In genomic region chr22:48782817-48783511, GRCh38 we compare ENCODE assay signal across 13 cellular contexts.
DNase-seq lines count a peak whose midpoint lies in the region; ATAC-seq and TF ChIP-seq lines count a peak whose summit lies in the region.
"Had no signal": no experiment of that assay in that cellular context is flagged by ENCODE, and none has a peak within 500 bp of the region (broad histone marks: within the 10 kb centered on the region; RNA-seq: fewer than 3 reads in every experiment).

No MANE protein-coding gene starts in this region.

- peaks cover 0 to 5% of the 10 kb centered on the region in 2 donors for H3K27me3 Mint-ChIP-seq in CD8-positive, alpha-beta memory T cell
- peaks cover 6 to 60% of the 10 kb centered on the region in 2 donors for H3K27me3 Mint-ChIP-seq in effector memory CD8-positive, alpha-beta T cell

- POLR2A ChIA-PET in GM10248 (lab: Yijun Ruan, JAX) = no interaction called here
- POLR2A ChIA-PET in CD8-positive, alpha-beta memory T cell (lab: Charles Lee) = no interaction called here

- H3K4me1 ChIP-seq in Loucy (ENCODE audit: insufficient read depth, low read length, poor library complexity, severe bottlenecking) = no peaks in the 10 kb centered on the region
- no peaks in the 10 kb centered on the region for H3K4me1 ChIP-seq in CD8-positive, alpha-beta memory T cell (ENCODE audit: insufficient read depth, low read length)
- H3K4me1 ChIP-seq: psoas muscle, tibial artery had no signal

- TF ChIP-seq CTCF in GM10248 (IDR thresholded peaks at IDR 0.05; ENCODE audit: control extremely low read depth, extremely low read depth, low read depth, missing control alignments) (no peak), Loucy (conservative IDR thresholded peaks at IDR 0.05; ENCODE audit: low read length) (peak; percentile 33; the same call in 1 of the 2 replicates), WERI-Rb-1 (IDR thresholded peaks at IDR 0.05; ENCODE audit: low read depth, low read length) (peak; percentile 69)

- CTCF ChIA-PET in GM10248 (lab: Yijun Ruan, JAX) = interaction anchor here (0.8 to 1.2 kb wide), 2 partner anchors 9 to 49 kb away, joined by 3 to 4 read pairs; no protein-coding TSS in a partner anchor
- CTCF ChIA-PET in CD8-positive, alpha-beta memory T cell (lab: Charles Lee) = interaction anchor here (1.2 kb wide), 1 partner anchor 22 kb away, joined by 3 read pairs; no protein-coding TSS in a partner anchor

- H3K27ac ChIP-seq in WERI-Rb-1 = no peak overlapping the region
- H3K27ac ChIP-seq in CD8-positive, alpha-beta memory T cell (ENCODE audit: low read depth, low read length) = no peak overlapping the region
- H3K27ac ChIP-seq: psoas muscle, tibial artery had no signal

- no peaks in the 10 kb centered on the region for H3K27me3 ChIP-seq in Loucy (ENCODE audit: insufficient read depth, low read length, poor library complexity, severe bottlenecking)
- H3K27me3 ChIP-seq in WERI-Rb-1 (ENCODE audit: insufficient read depth, low read depth, severe bottlenecking) = no peaks in the 10 kb centered on the region
- H3K27me3 ChIP-seq in CD8-positive, alpha-beta memory T cell (ENCODE audit: insufficient read depth, low read length, poor library complexity, severe bottlenecking) = no peaks in the 10 kb centered on the region

- no peak overlapping the region for H3K4me3 Mint-ChIP-seq in CD8-positive, alpha-beta memory T cell
- H3K4me3 Mint-ChIP-seq in effector memory CD8-positive, alpha-beta T cell = no peak overlapping the region
- H3K4me3 Mint-ChIP-seq: activated T-helper 17 cell treated with anti-CD3 and anti-CD28 coated beads, Interleukin-2, amount 50 U/mL, for 72 hours; central memory CD8-positive, alpha-beta T cell had no signal

- H3K36me3 ChIP-seq in Loucy (ENCODE audit: insufficient read depth, low read length) (no peaks in the 10 kb centered on the region), WERI-Rb-1 (no peaks in the 10 kb centered on the region)
- H3K36me3 ChIP-seq in CD8-positive, alpha-beta memory T cell (ENCODE audit: insufficient read depth, low read length) = no peaks in the 10 kb centered on the region
- H3K36me3 ChIP-seq: tibial artery had no signal

- no peak overlapping the region for H3K27ac Mint-ChIP-seq in CD8-positive, alpha-beta memory T cell
- H3K27ac Mint-ChIP-seq in effector memory CD8-positive, alpha-beta T cell = no peak overlapping the region
- H3K27ac Mint-ChIP-seq: activated T-helper 17 cell treated with anti-CD3 and anti-CD28 coated beads, Interleukin-2, amount 50 U/mL, for 72 hours had no signal

- H3F3A ChIP-seq in Loucy (ENCODE audit: low read depth) = no peaks in the 10 kb centered on the region

- peak; percentile 8 for DNase-seq in GM10248 (ENCODE audit: extremely low spot score)
- peak; percentile 38 for DNase-seq in WERI-Rb-1
- peak; percentile 76 for DNase-seq in mesenteric fat pad (ENCODE audit: low spot score)
- no peak for DNase-seq in CD8-positive, alpha-beta memory T cell
- DNase-seq in activated gamma-delta T cell treated with Interleukin-2 at 50 U/mL for 16 hours = no peak
- no peak for DNase-seq in epidermal melanocyte (ENCODE audit: insufficient read length, low spot score)
- DNase-seq in effector memory CD8-positive, alpha-beta T cell = no peak
- DNase-seq: KG1, psoas muscle had no signal

- no peak for ATAC-seq in effector memory CD8-positive, alpha-beta T cell (replicated peaks)
- ATAC-seq: activated T-helper 17 cell treated with anti-CD3 and anti-CD28 coated beads, Interleukin-2, amount 50 U/mL, for 72 hours; psoas muscle had no signal

- peaks cover 22% of the 10 kb centered on the region; the same call in 1 of the 2 replicates for H3K9me3 ChIP-seq in Loucy (ENCODE audit: insufficient read depth, low read depth, low read length)
- H3K9me3 ChIP-seq in WERI-Rb-1 (ENCODE audit: severe bottlenecking) = no peaks in the 10 kb centered on the region
- H3K9me3 ChIP-seq in CD8-positive, alpha-beta memory T cell (ENCODE audit: low read length) = no peaks in the 10 kb centered on the region
- H3K9me3 ChIP-seq: psoas muscle, tibial artery had no signal

- no peaks in the 10 kb centered on the region for H3K36me3 Mint-ChIP-seq in CD8-positive, alpha-beta memory T cell
- H3K36me3 Mint-ChIP-seq in effector memory CD8-positive, alpha-beta T cell (ENCODE audit: insufficient read depth) = no peaks in the 10 kb centered on the region

- peaks cover 0 to 1% (median 0%) of the 10 kb centered on the region in 5 donors for H3K9me3 Mint-ChIP-seq in CD8-positive, alpha-beta memory T cell
- H3K9me3 Mint-ChIP-seq in effector memory CD8-positive, alpha-beta T cell = no peaks in the 10 kb centered on the region
- H3K9me3 Mint-ChIP-seq: central memory CD8-positive, alpha-beta T cell had no signal

- H3K4me3 ChIP-seq in Loucy (ENCODE audit: low read length, poor library complexity, severe bottlenecking) (no peak overlapping the region), WERI-Rb-1 (ENCODE audit: low read depth, low read length) (no peak overlapping the region)
- no peak overlapping the region for H3K4me3 ChIP-seq in CD8-positive, alpha-beta memory T cell (ENCODE audit: low read length)
- H3K4me3 ChIP-seq: psoas muscle, tibial artery had no signal

- H3K79me2 ChIP-seq in Loucy (ENCODE audit: insufficient read depth, low read length) = no peaks in the 10 kb centered on the region

- H3K9me2 ChIP-seq in Loucy (replicated peaks; ENCODE audit: low read depth, low read length) = no peaks in the 10 kb centered on the region

- H2AFZ ChIP-seq in Loucy (ENCODE audit: low read length) = no peak overlapping the region

- no peaks in the 10 kb centered on the region for H4K20me1 ChIP-seq in Loucy (ENCODE audit: insufficient read depth, low read length, poor library complexity, severe bottlenecking)

- H3K9ac ChIP-seq in Loucy (ENCODE audit: low read depth, low read length, poor library complexity, severe bottlenecking) = no peak overlapping the region

- H3K4me2 ChIP-seq in Loucy (ENCODE audit: low read depth, low read length, poor library complexity, severe bottlenecking) = no peak overlapping the region

- H3K4me1 Mint-ChIP-seq in CD8-positive, alpha-beta memory T cell = no peaks in the 10 kb centered on the region
- H3K4me1 Mint-ChIP-seq in effector memory CD8-positive, alpha-beta T cell (ENCODE audit: low read depth in 2 of 2) = no peaks in the 10 kb centered on the region
- H3K4me1 Mint-ChIP-seq: activated T-helper 17 cell treated with anti-CD3 and anti-CD28 coated beads, Interleukin-2, amount 50 U/mL, for 72 hours; central memory CD8-positive, alpha-beta T cell had no signal

Comparison
In these comparisons a context has a peak if more than half of its experiments do, and no peak if none do; other contexts are left out.
1. DNase-seq: peak in GM10248 (single experiment), WERI-Rb-1 (single experiment) and mesenteric fat pad (single experiment); none in CD8-positive, alpha-beta memory T cell (0 of 5), activated gamma-delta T cell treated with Interleukin-2 at 50 U/mL for 16 hours (single experiment), epidermal melanocyte (single experiment) and effector memory CD8-positive, alpha-beta T cell (0 of 3).